ENCODE assay signal across 9 cellular contexts in genomic region chr22:36644333-36644757, GRCh38. TPM values are rescaled to one million over a fixed set of nuclear protein-coding genes. Genes with fewer than 3 reads are reported as not detected.
DNase-seq lines count a peak whose midpoint lies in the region; ATAC-seq, FAIRE-seq and TF ChIP-seq lines count a peak whose summit lies in the region.
"Had no signal": no experiment of that assay in that cellular context is flagged by ENCODE, and none has a peak within 500 bp of the region (broad histone marks: within the 10 kb centered on the region; RNA-seq: fewer than 3 reads in every experiment).

No MANE protein-coding gene starts in this region.

- no peak for ATAC-seq in GM18519 (IDR thresholded peaks at IDR 0.05; ENCODE audit: low FRiP score, unreplicated experiment)

- FAIRE-seq in GM19239 (lab: Jason Lieb, UNC): no peak

- no peak overlapping the region for H3K27ac Mint-ChIP-seq in nephron progenitor cell
- H3K27ac Mint-ChIP-seq in CD14-positive monocyte: no peak overlapping the region
- H3K27ac Mint-ChIP-seq: mesothelial cell of epicardium had no signal

- H3K4me3 Mint-ChIP-seq in nephron progenitor cell: no peak overlapping the region
- H3K4me3 Mint-ChIP-seq in CD14-positive monocyte: no peak overlapping the region
- H3K4me3 Mint-ChIP-seq: mesothelial cell of epicardium had no signal

- H3K4me1 Mint-ChIP-seq in nephron progenitor cell (no peaks in the 10 kb centered on the region), CD14-positive monocyte (peaks cover 4% of the 10 kb centered on the region)
- H3K4me1 Mint-ChIP-seq: mesothelial cell of epicardium had no signal

- intact Hi-C loops in CD14-positive monocyte (cut with micrococcal nuclease): no loop called here

- H3K36me3 Mint-ChIP-seq in nephron progenitor cell (ENCODE audit: low read depth): no peaks in the 10 kb centered on the region
- no peaks in the 10 kb centered on the region for H3K36me3 Mint-ChIP-seq in CD14-positive monocyte
- H3K36me3 Mint-ChIP-seq: mesothelial cell of epicardium had no signal

- no peak for TF ChIP-seq CTCF in nephron progenitor cell (IDR thresholded peaks at IDR 0.05)
- no peak for TF ChIP-seq CTCF in CD14-positive monocyte (IDR thresholded peaks at IDR 0.05)

- H3K9me3 Mint-ChIP-seq in nephron progenitor cell (no peaks in the 10 kb centered on the region), CD14-positive monocyte (peaks cover 0 to 3% (median 0%) of the 10 kb centered on the region in 7 donors)
- H3K9me3 Mint-ChIP-seq: mesothelial cell of epicardium had no signal

- DNase-seq in GM19239 (ENCODE audit: insufficient read length, low spot score): peak; percentile 22
- peak; percentile 62 for DNase-seq in NAMALWA (ENCODE audit: low spot score)
- peak; percentile 2 for DNase-seq in central memory CD4-positive, alpha-beta T cell
- DNase-seq in nephron progenitor cell: peak; percentile 72
- no peak for DNase-seq in activated effector memory CD4-positive, alpha-beta T cell treated with anti-CD3 and anti-CD28 coated beads, Interleukin-2, amount 50 U/mL, for 16 hours
- DNase-seq in D341Med (ENCODE audit: low spot score): no peak
- DNase-seq in CD14-positive monocyte (ENCODE audit: low spot score): no peak

- H3K27me3 Mint-ChIP-seq in nephron progenitor cell (ENCODE audit: low read depth, poor library complexity) (peaks cover 57% of the 10 kb centered on the region), CD14-positive monocyte (ENCODE audit: low read depth in 3 of 3) (peaks cover 10 to 17% (median 13%) of the 10 kb centered on the region in 3 donors)

RNA-seq across cellular contexts. Expression of gene CACNG2, which starts 59.2 kb away (rescaled TPM):
- polyA plus RNA-seq in CD14-positive monocyte: not detected

Comparison
In these comparisons a context has a peak if more than half of its experiments do, and no peak if none do; other contexts are left out.
1. DNase-seq: peak in GM19239 (single experiment), NAMALWA (single experiment), central memory CD4-positive, alpha-beta T cell (single experiment) and nephron progenitor cell (single experiment); none in activated effector memory CD4-positive, alpha-beta T cell treated with anti-CD3 and anti-CD28 coated beads, Interleukin-2, amount 50 U/mL, for 16 hours (single experiment), D341Med (single experiment) and CD14-positive monocyte (single experiment).